In the genomic region with DNA sequence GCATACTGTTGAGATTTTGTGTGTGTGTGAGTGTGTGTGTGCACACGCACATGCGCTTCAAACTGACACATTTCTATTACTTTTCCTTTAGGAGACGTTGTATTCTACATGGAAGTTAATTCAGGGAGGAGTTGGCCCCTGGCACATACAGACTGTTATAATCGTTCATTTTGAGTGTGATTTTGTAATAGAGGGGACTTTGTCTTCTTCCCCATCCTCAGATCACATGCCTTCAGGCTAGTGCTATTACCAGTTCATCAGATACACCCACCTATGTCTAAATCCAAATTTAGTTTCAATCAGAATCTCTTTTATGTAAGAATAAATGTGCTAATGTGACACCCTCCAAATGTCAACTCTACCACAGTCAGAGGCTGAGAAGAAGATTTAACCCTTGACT, we compare ENCODE assay signal across 34 cellular contexts.
"Had no signal": no experiment of that assay in that cellular context is flagged by ENCODE, and none has a peak within 500 bp of the region (broad histone marks: within the 10 kb centered on the region; RNA-seq: fewer than 3 reads in every experiment).

No MANE protein-coding gene starts in this region.

- H3K27ac Mint-ChIP-seq: activated B cell treated with CpG ODN at 0.5 μM for 24 hours; activated CD8-positive, alpha-beta T cell treated with anti-CD3 and anti-CD28 coated beads for 36 hours; activated naive CD8-positive, alpha-beta T cell treated with anti-CD3 and anti-CD28 coated beads for 36 hours; activated naive CD8-positive, alpha-beta T cell treated with anti-CD3 and anti-CD28 coated beads, Interleukin-2, amount 50 U/mL, for 24 hours; activated T-helper 17 cell treated with anti-CD3 and anti-CD28 coated beads, Interleukin-2, amount 50 U/mL, for 72 hours; brain; T-helper 2 cell treated with Interferon-gamma antibody and Interleukin-4, amounts not matched to agents 5 μg/mL and 100 μg/mL, for 36 hours had no signal

- H3K4me1 ChIP-seq: adrenal gland, breast epithelium, colonic mucosa, esophagus squamous epithelium had no signal

- H3K4me1 Mint-ChIP-seq: activated B cell treated with CpG ODN at 0.5 μM for 24 hours; activated naive CD8-positive, alpha-beta T cell treated with anti-CD3 and anti-CD28 coated beads for 36 hours; activated naive CD8-positive, alpha-beta T cell treated with anti-CD3 and anti-CD28 coated beads, Interleukin-2, amount 50 U/mL, for 24 hours; activated T-helper 17 cell treated with anti-CD3 and anti-CD28 coated beads, Interleukin-2, amount 50 U/mL, for 72 hours; brain had no signal

- H3K9me3 Mint-ChIP-seq: activated B cell treated with CpG ODN at 0.5 μM for 24 hours; activated CD8-positive, alpha-beta T cell treated with anti-CD3 and anti-CD28 coated beads for 36 hours; activated naive CD8-positive, alpha-beta T cell treated with anti-CD3 and anti-CD28 coated beads for 36 hours; activated naive CD8-positive, alpha-beta T cell treated with anti-CD3 and anti-CD28 coated beads, Interleukin-2, amount 50 U/mL, for 24 hours; activated T-cell treated with anti-CD3 and anti-CD28 coated beads, Interleukin-2, amount 50 U/mL, for 4 hours; activated T-helper 17 cell treated with anti-CD3 and anti-CD28 coated beads, Interleukin-2, amount 50 U/mL, for 72 hours; T-helper 2 cell treated with Interferon-gamma antibody and Interleukin-4, amounts not matched to agents 5 μg/mL and 100 μg/mL, for 36 hours had no signal

- H3K36me3 Mint-ChIP-seq: activated naive CD8-positive, alpha-beta T cell treated with anti-CD3 and anti-CD28 coated beads for 36 hours; brain had no signal

- H3K4me3 ChIP-seq: adrenal gland, breast epithelium, cardiac muscle cell, colonic mucosa, esophagus squamous epithelium had no signal

- H3K4me3 Mint-ChIP-seq: activated B cell treated with CpG ODN at 0.5 μM for 24 hours; activated CD8-positive, alpha-beta T cell treated with anti-CD3 and anti-CD28 coated beads for 36 hours; activated naive CD8-positive, alpha-beta T cell treated with anti-CD3 and anti-CD28 coated beads for 36 hours; activated naive CD8-positive, alpha-beta T cell treated with anti-CD3 and anti-CD28 coated beads, Interleukin-2, amount 50 U/mL, for 24 hours; activated T-cell treated with anti-CD3 and anti-CD28 coated beads, Interleukin-2, amount 50 U/mL, for 4 hours; activated T-helper 17 cell treated with anti-CD3 and anti-CD28 coated beads, Interleukin-2, amount 50 U/mL, for 72 hours; brain; T-helper 2 cell treated with Interferon-gamma antibody and Interleukin-4, amounts not matched to agents 5 μg/mL and 100 μg/mL, for 36 hours had no signal

- FAIRE-seq: endometrium, endothelial cell of umbilical vein, frontal cortex had no signal

- ATAC-seq: activated CD4-positive, CD25-positive, alpha-beta regulatory T cell treated with anti-CD3 and anti-CD28 coated beads, Interleukin-2, amount 50 U/mL, for 24 hours; activated CD8-positive, alpha-beta T cell treated with anti-CD3 and anti-CD28 coated beads for 36 hours; activated naive CD8-positive, alpha-beta T cell treated with anti-CD3 and anti-CD28 coated beads, Interleukin-2, amount 50 U/mL, for 24 hours; activated T-cell treated with anti-CD3 and anti-CD28 coated beads, Interleukin-2, amount 50 U/mL, for 4 hours; activated T-helper 17 cell treated with anti-CD3 and anti-CD28 coated beads, Interleukin-2, amount 50 U/mL, for 72 hours had no signal

- H3K9me3 ChIP-seq: breast epithelium, colonic mucosa, esophagus squamous epithelium had no signal

- H3K27me3 ChIP-seq: adrenal gland, breast epithelium, cardiac muscle cell, colonic mucosa, esophagus squamous epithelium had no signal

- H3K36me3 ChIP-seq: adrenal gland, breast epithelium, cardiac muscle cell, colonic mucosa, esophagus squamous epithelium, WERI-Rb-1 had no signal

- H3K27ac ChIP-seq: adrenal gland, breast epithelium, cardiac muscle cell, colonic mucosa, epithelial cell of prostate, esophagus squamous epithelium, WERI-Rb-1 had no signal

- DNase-seq: activated B cell treated with CpG ODN at 0.5 μM for 24 hours; activated CD4-positive, alpha-beta T cell treated with anti-CD3 and anti-CD28 coated beads for 48 hours; activated CD4-positive, alpha-beta T cell treated with anti-CD3 and anti-CD28 coated beads, Interleukin-2, amount 50 U/mL, for 1 hour; activated CD4-positive, alpha-beta T cell treated with anti-CD3 and anti-CD28 coated beads, Interleukin-2, amount 50 U/mL, for 48 hours; activated CD8-positive, alpha-beta memory T cell treated with anti-CD3 and anti-CD28 coated beads for 24 hours; activated CD8-positive, alpha-beta T cell treated with anti-CD3 and anti-CD28 coated beads for 36 hours; activated effector memory CD4-positive, alpha-beta T cell treated with Interleukin-2 at 50 U/mL for 16 hours; activated gamma-delta T cell treated with Interleukin-2 at 50 U/mL for 16 hours; activated naive CD4-positive, alpha-beta T cell treated with anti-CD3 and anti-CD28 coated beads, Interleukin-2, amount 50 U/mL, for 16 hours; activated naive CD4-positive, alpha-beta T cell treated with Interleukin-2 at 50 U/mL for 16 hours; activated naive CD8-positive, alpha-beta T cell treated with anti-CD3 and anti-CD28 coated beads for 36 hours; activated naive CD8-positive, alpha-beta T cell treated with anti-CD3 and anti-CD28 coated beads, Interleukin-2, amount 50 U/mL, for 24 hours; activated T-cell treated with anti-CD3 and anti-CD28 coated beads, Interleukin-2, amount 50 U/mL, for 4 hours; adrenal gland; amygdala; aorta; central memory CD4-positive, alpha-beta T cell; cerebellar nuclear complex; colonic mucosa; effector CD8-positive, alpha-beta T cell; esophagus squamous epithelium; head of caudate nucleus; T1000; WERI-Rb-1 had no signal
